Comparison of ENCODE assay signal across 10 cellular contexts in the genomic region with DNA sequence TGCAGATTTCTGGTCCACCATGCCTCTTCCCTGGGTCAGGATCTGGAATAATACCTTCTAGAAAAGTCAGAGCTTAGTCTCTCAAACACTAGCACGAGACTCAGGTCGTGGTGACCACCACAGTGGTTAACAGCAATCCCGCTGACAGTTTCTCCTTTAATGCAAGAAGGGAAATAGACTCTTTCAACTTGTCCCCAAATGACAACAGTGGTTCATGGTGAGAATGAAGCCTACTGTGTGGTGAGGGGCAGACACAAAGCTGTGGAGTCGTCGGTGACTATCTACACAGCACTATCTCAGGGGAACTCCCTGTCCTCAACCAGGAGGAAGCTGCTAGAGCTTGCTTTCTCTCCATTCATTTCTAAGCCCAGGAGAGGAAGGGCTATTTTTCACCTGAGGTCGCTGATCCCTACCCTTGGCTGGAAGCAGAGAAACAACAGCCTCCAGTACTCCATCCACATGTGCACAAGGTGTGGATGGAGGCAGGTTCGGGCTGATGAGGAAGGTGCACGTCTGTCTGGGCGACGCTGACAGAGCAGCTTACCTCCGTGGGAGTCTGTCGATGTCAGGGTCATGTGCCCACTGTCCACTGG.
DNase-seq lines count a peak whose midpoint lies in the region; ATAC-seq and TF ChIP-seq lines count a peak whose summit lies in the region.
"Had no signal": no experiment of that assay in that cellular context is flagged by ENCODE, and none has a peak within 500 bp of the region (broad histone marks: within the 10 kb centered on the region; RNA-seq: fewer than 3 reads in every experiment).

No MANE protein-coding gene starts in this region.

- peak overlapping the region; percentile 59 to 94 (median 93) for H3K27ac Mint-ChIP-seq in IgD-negative memory B cell

- DNase-seq in gastrocnemius medialis, result no peak
- no peak for DNase-seq in NCI-H2227 (lab: John Stamatoyannopoulos, UW; ENCODE audit: unreplicated experiment)
- DNase-seq in Ammon's horn (ENCODE audit: low spot score), result no peak
- DNase-seq in iPS-NIHi7 (ENCODE audit: extremely low spot score), result no peak

- peak overlapping the region; percentile 74 for H3K27ac ChIP-seq in muscle layer of duodenum (ENCODE audit: low read length)
- peak overlapping the region in 1 of 4 donors; percentile 54 for H3K27ac ChIP-seq in gastrocnemius medialis

- peaks cover 1% of the 10 kb centered on the region for H3K27me3 Mint-ChIP-seq in IgD-negative memory B cell

- peak overlapping the region; percentile 8 to 93 (median 48) for H3K4me3 Mint-ChIP-seq in IgD-negative memory B cell

- H3K36me3 ChIP-seq in muscle layer of duodenum (ENCODE audit: control insufficient read depth in 1 of 2, insufficient read depth in 2 of 2, low read length in 2 of 2) (peaks cover under 1 to 4% of the 10 kb centered on the region in 2 donors), gastrocnemius medialis (no peaks in the 10 kb centered on the region)

- H3K4me1 ChIP-seq in muscle layer of duodenum (ENCODE audit: control insufficient read depth in 1 of 2, insufficient read depth in 2 of 2, low read length in 2 of 2) (peaks cover 31 to 64% of the 10 kb centered on the region in 2 donors), gastrocnemius medialis (peaks cover 74 to 78% of the 10 kb centered on the region in 2 donors)

- peaks cover 2% of the 10 kb centered on the region for H3K36me3 Mint-ChIP-seq in IgD-negative memory B cell

- intact Hi-C loops in gastrocnemius medialis (cut with DNase I; ENCODE audit: low total_unique reads), result no loop called here

- H3K27me3 ChIP-seq in muscle layer of duodenum (ENCODE audit: low read depth, low read length) (no peaks in the 10 kb centered on the region), gastrocnemius medialis (no peaks in the 10 kb centered on the region)
- H3K27me3 ChIP-seq: body of pancreas had no signal

- ATAC-seq in GM18505 (IDR thresholded peaks at IDR 0.05; ENCODE audit: unreplicated experiment), result peak; percentile 44
- ATAC-seq in GM21447 (IDR thresholded peaks at IDR 0.05; ENCODE audit: unreplicated experiment), result peak; percentile 53
- no peak for ATAC-seq in gastrocnemius medialis
- ATAC-seq: body of pancreas, Panc1 had no signal

- peaks cover 69 to 92% (median 71%) of the 10 kb centered on the region in 3 donors for H3K4me1 Mint-ChIP-seq in IgD-negative memory B cell

- H3K9me3 ChIP-seq in muscle layer of duodenum (ENCODE audit: control insufficient read depth in 1 of 2, low read length in 2 of 2) (no peaks in the 10 kb centered on the region), gastrocnemius medialis (no peaks in the 10 kb centered on the region)
- H3K9me3 ChIP-seq: body of pancreas had no signal

- H3K4me3 ChIP-seq in muscle layer of duodenum (ENCODE audit: low read depth in 1 of 2, low read length in 2 of 2) (peak overlapping the region; percentile 18 to 44), gastrocnemius medialis (no peak overlapping the region)
- H3K4me3 ChIP-seq: body of pancreas had no signal

- no peak for TF ChIP-seq CTCF in gastrocnemius medialis (IDR thresholded peaks at IDR 0.05 in 4 of 5, conservative IDR thresholded peaks at IDR 0.05 in 1 of 5)

- no peaks in the 10 kb centered on the region for H3K9me3 Mint-ChIP-seq in IgD-negative memory B cell

- TF ChIP-seq POLR2A in GM18505 (IDR thresholded peaks at IDR 0.05; ENCODE audit: borderline replicate concordance, extremely low read depth, insufficient read depth, insufficient read length) (no peak), gastrocnemius medialis (IDR thresholded peaks at IDR 0.05) (no peak)

- in situ Hi-C loops in gastrocnemius medialis (cut with MboI; ENCODE audit: low sequenced_read_pairs in 4 of 4), result no loop called here

Comparison
In these comparisons a context has a peak if more than half of its experiments do, and no peak if none do; other contexts are left out.
1. ATAC-seq: peak in GM18505 (single experiment) and GM21447 (single experiment); none in gastrocnemius medialis (0 of 2).
2. H3K4me3 ChIP-seq: peak in muscle layer of duodenum (2 of 2); none in gastrocnemius medialis (0 of 4).